ENCODE assay signal across 1 cellular context in genomic region chr17:38800237-38800760, GRCh38.
A peak's percentile ranks its signal among the peaks of the same experiment; 100 is the strongest.
TF ChIP-seq lines count a peak whose summit lies in the region.

No MANE protein-coding gene starts in this region.

TF ChIP-seq in HepG2, 621 proteins besides CTCF, POLR2A, EP300 and RAD21 (continues in another document):
- TF ChIP-seq NCOR1 (IDR thresholded peaks at IDR 0.05; ENCODE audit: borderline replicate concordance, low read length) (0 out of 2 replicates have a peak, but pooled peaks have one; percentile 62), MEF2D (CRISPR knock-in tag; IDR thresholded peaks at IDR 0.05) (0 out of 2 replicates have a peak, but pooled peaks have one; percentile 15), MAZ (IDR thresholded peaks at IDR 0.05; ENCODE audit: borderline replicate concordance, low read depth, low read length) (no peak), MAZ (CRISPR knock-in tag; IDR thresholded peaks at IDR 0.05; ENCODE audit: low read depth) (no peak), ZNF7 (CRISPR knock-in tag; IDR thresholded peaks at IDR 0.05) (0 out of 2 replicates have a peak, but pooled peaks have one; percentile 3), TEF (CRISPR knock-in tag; IDR thresholded peaks at IDR 0.05) (peak; percentile 75), TBX2 (CRISPR knock-in tag; IDR thresholded peaks at IDR 0.05; ENCODE audit: borderline replicate concordance) (peak; percentile 11; the same call in 1 of the 2 replicates), CENPT (CRISPR knock-in tag; IDR thresholded peaks at IDR 0.05; ENCODE audit: low read depth) (no peak), ZEB1 (IDR thresholded peaks at IDR 0.05; ENCODE audit: insufficient replicate concordance, low read depth) (peak; percentile 1), MAFG (CRISPR knock-in tag; IDR thresholded peaks at IDR 0.05) (no peak), BRD4 (CRISPR knock-in tag; IDR thresholded peaks at IDR 0.05) (peak; percentile 21; the same call in 1 of the 2 replicates), ZNF629 (CRISPR knock-in tag; conservative IDR thresholded peaks at IDR 0.05) (peak; percentile 46; the same call in 1 of the 2 replicates), KMT2B (CRISPR knock-in tag; IDR thresholded peaks at IDR 0.05) (no peak), FOXP1 (IDR thresholded peaks at IDR 0.05) (no peak), FOXP1 (CRISPR knock-in tag; IDR thresholded peaks at IDR 0.05) (no peak), EEA1 (CRISPR knock-in tag; IDR thresholded peaks at IDR 0.05; ENCODE audit: borderline replicate concordance) (no peak), MIXL1 (CRISPR knock-in tag; IDR thresholded peaks at IDR 0.05) (peak; percentile 25; the same call in 1 of the 2 replicates), MED8 (CRISPR knock-in tag; IDR thresholded peaks at IDR 0.05; ENCODE audit: insufficient replicate concordance) (no peak), TARDBP (CRISPR knock-in tag; IDR thresholded peaks at IDR 0.05) (0 out of 2 replicates have a peak, but pooled peaks have one; percentile 68), ZNF264 (CRISPR knock-in tag; IDR thresholded peaks at IDR 0.05) (0 out of 2 replicates have a peak, but pooled peaks have one; percentile 57), ZNF124 (CRISPR knock-in tag; IDR thresholded peaks at IDR 0.05) (0 out of 2 replicates have a peak, but pooled peaks have one; percentile 11), ZNF670 (CRISPR knock-in tag; IDR thresholded peaks at IDR 0.05; ENCODE audit: borderline replicate concordance) (peak; percentile 85), ZNF850 (CRISPR knock-in tag; conservative IDR thresholded peaks at IDR 0.05) (peak; percentile 88; the same call in 1 of the 2 replicates), HNF4A (CRISPR knock-in tag; IDR thresholded peaks at IDR 0.05) (peak; percentile 64; the same call in 1 of the 2 replicates), GATAD2A (CRISPR knock-in tag; IDR thresholded peaks at IDR 0.05) (peak; percentile 7; the same call in 1 of the 2 replicates), ARNT (IDR thresholded peaks at IDR 0.05) (no peak), ARNTL (CRISPR knock-in tag; IDR thresholded peaks at IDR 0.05) (no peak), NR2F1 (CRISPR knock-in tag; IDR thresholded peaks at IDR 0.05) (peak in 1 of 2 experiments; percentile 53; a peak in 2 of 4 replicates), GATA4 (IDR thresholded peaks at IDR 0.05; ENCODE audit: borderline replicate concordance, low read depth) (0 out of 2 replicates have a peak, but pooled peaks have one; percentile 7), CHD4 (IDR thresholded peaks at IDR 0.05; ENCODE audit: borderline replicate concordance, low read length) (0 out of 2 replicates have a peak, but pooled peaks have one; percentile 42), YEATS2 (CRISPR knock-in tag; IDR thresholded peaks at IDR 0.05; ENCODE audit: borderline replicate concordance) (no peak), ZFP82 (CRISPR knock-in tag; IDR thresholded peaks at IDR 0.05; ENCODE audit: borderline replicate concordance) (0 out of 2 replicates have a peak, but pooled peaks have one; percentile 32), LCORL (IDR thresholded peaks at IDR 0.05) (no peak), LCORL (CRISPR knock-in tag; IDR thresholded peaks at IDR 0.05) (peak; percentile 7; the same call in 1 of the 2 replicates), THAP7 (CRISPR knock-in tag; IDR thresholded peaks at IDR 0.05) (no peak; the same call in 1 of the 2 replicates), ZBTB8A (CRISPR knock-in tag; IDR thresholded peaks at IDR 0.05; ENCODE audit: borderline replicate concordance, low read depth) (no peak), ZNF44 (CRISPR knock-in tag; IDR thresholded peaks at IDR 0.05) (0 out of 2 replicates have a peak, but pooled peaks have one; percentile 12), HDAC1 (CRISPR knock-in tag; IDR thresholded peaks at IDR 0.05) (peak; percentile 24; the same call in 1 of the 2 replicates)
- TF ChIP-seq, protein P1, sequence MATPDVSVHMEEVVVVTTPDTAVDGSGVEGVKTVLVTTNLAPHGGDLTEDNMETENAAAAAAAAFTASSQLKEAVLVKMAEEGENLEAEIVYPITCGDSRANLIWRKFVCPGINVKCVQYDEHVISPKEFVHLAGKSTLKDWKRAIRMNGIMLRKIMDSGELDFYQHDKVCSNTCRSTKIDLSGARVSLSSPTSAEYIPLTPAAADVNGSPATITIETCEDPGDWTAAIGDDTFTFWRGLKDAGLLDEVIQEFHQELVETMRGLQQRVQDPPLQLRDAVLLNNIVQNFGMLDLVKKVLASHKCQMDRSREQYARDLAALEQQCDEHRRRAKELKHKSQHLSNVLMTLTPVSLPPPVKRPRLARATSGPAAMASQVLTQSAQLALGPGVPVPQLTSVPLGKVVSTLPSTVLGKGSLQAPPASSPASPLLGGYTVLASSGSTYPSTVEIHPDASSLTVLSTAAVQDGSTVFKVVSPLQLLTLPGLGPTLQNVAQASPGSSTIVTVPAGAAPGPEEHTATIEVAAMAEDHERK (CRISPR knock-in tag; IDR thresholded peaks at IDR 0.05; ENCODE audit: low read depth) = 0 out of 2 replicates have a peak, but pooled peaks have one; percentile 11
- TF ChIP-seq, protein P2, sequence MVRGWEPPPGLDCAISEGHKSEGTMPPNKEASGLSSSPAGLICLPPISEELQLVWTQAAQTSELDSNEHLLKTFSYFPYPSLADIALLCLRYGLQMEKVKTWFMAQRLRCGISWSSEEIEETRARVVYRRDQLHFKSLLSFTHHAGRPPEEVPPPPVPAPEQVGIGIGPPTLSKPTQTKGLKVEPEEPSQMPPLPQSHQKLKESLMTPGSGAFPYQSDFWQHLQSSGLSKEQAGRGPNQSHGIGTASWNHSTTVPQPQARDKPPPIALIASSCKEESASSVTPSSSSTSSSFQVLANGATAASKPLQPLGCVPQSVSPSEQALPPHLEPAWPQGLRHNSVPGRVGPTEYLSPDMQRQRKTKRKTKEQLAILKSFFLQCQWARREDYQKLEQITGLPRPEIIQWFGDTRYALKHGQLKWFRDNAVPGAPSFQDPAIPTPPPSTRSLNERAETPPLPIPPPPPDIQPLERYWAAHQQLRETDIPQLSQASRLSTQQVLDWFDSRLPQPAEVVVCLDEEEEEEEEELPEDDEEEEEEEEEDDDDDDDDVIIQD (CRISPR knock-in tag; IDR thresholded peaks at IDR 0.05; ENCODE audit: low read depth) = peak; percentile 2; the same call in 1 of the 2 replicates
- TF ChIP-seq, protein P3, sequence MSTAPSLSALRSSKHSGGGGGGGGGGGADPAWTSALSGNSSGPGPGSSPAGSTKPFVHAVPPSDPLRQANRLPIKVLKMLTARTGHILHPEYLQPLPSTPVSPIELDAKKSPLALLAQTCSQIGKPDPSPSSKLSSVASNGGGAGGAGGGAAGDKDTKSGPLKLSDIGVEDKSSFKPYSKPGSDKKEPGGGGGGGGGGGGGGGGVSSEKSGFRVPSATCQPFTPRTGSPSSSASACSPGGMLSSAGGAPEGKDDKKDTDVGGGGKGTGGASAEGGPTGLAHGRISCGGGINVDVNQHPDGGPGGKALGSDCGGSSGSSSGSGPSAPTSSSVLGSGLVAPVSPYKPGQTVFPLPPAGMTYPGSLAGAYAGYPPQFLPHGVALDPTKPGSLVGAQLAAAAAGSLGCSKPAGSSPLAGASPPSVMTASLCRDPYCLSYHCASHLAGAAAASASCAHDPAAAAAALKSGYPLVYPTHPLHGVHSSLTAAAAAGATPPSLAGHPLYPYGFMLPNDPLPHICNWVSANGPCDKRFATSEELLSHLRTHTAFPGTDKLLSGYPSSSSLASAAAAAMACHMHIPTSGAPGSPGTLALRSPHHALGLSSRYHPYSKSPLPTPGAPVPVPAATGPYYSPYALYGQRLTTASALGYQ (CRISPR knock-in tag; IDR thresholded peaks at IDR 0.05) = no peak
- TF ChIP-seq, protein P4, sequence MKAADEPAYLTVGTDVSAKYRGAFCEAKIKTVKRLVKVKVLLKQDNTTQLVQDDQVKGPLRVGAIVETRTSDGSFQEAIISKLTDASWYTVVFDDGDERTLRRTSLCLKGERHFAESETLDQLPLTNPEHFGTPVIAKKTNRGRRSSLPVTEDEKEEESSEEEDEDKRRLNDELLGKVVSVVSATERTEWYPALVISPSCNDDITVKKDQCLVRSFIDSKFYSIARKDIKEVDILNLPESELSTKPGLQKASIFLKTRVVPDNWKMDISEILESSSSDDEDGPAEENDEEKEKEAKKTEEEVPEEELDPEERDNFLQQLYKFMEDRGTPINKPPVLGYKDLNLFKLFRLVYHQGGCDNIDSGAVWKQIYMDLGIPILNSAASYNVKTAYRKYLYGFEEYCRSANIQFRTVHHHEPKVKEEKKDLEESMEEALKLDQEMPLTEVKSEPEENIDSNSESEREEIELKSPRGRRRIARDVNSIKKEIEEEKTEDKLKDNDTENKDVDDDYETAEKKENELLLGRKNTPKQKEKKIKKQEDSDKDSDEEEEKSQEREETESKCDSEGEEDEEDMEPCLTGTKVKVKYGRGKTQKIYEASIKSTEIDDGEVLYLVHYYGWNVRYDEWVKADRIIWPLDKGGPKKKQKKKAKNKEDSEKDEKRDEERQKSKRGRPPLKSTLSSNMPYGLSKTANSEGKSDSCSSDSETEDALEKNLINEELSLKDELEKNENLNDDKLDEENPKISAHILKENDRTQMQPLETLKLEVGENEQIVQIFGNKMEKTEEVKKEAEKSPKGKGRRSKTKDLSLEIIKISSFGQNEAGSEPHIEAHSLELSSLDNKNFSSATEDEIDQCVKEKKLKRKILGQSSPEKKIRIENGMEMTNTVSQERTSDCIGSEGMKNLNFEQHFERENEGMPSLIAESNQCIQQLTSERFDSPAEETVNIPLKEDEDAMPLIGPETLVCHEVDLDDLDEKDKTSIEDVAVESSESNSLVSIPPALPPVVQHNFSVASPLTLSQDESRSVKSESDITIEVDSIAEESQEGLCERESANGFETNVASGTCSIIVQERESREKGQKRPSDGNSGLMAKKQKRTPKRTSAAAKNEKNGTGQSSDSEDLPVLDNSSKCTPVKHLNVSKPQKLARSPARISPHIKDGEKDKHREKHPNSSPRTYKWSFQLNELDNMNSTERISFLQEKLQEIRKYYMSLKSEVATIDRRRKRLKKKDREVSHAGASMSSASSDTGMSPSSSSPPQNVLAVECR (CRISPR knock-in tag; IDR thresholded peaks at IDR 0.05; ENCODE audit: borderline replicate concordance) = 0 out of 2 replicates have a peak, but pooled peaks have one; percentile 21
- TF ChIP-seq, protein P5, sequence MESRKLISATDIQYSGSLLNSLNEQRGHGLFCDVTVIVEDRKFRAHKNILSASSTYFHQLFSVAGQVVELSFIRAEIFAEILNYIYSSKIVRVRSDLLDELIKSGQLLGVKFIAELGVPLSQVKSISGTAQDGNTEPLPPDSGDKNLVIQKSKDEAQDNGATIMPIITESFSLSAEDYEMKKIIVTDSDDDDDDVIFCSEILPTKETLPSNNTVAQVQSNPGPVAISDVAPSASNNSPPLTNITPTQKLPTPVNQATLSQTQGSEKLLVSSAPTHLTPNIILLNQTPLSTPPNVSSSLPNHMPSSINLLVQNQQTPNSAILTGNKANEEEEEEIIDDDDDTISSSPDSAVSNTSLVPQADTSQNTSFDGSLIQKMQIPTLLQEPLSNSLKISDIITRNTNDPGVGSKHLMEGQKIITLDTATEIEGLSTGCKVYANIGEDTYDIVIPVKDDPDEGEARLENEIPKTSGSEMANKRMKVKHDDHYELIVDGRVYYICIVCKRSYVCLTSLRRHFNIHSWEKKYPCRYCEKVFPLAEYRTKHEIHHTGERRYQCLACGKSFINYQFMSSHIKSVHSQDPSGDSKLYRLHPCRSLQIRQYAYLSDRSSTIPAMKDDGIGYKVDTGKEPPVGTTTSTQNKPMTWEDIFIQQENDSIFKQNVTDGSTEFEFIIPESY (CRISPR knock-in tag; IDR thresholded peaks at IDR 0.05) = no peak
- TF ChIP-seq, protein P6, sequence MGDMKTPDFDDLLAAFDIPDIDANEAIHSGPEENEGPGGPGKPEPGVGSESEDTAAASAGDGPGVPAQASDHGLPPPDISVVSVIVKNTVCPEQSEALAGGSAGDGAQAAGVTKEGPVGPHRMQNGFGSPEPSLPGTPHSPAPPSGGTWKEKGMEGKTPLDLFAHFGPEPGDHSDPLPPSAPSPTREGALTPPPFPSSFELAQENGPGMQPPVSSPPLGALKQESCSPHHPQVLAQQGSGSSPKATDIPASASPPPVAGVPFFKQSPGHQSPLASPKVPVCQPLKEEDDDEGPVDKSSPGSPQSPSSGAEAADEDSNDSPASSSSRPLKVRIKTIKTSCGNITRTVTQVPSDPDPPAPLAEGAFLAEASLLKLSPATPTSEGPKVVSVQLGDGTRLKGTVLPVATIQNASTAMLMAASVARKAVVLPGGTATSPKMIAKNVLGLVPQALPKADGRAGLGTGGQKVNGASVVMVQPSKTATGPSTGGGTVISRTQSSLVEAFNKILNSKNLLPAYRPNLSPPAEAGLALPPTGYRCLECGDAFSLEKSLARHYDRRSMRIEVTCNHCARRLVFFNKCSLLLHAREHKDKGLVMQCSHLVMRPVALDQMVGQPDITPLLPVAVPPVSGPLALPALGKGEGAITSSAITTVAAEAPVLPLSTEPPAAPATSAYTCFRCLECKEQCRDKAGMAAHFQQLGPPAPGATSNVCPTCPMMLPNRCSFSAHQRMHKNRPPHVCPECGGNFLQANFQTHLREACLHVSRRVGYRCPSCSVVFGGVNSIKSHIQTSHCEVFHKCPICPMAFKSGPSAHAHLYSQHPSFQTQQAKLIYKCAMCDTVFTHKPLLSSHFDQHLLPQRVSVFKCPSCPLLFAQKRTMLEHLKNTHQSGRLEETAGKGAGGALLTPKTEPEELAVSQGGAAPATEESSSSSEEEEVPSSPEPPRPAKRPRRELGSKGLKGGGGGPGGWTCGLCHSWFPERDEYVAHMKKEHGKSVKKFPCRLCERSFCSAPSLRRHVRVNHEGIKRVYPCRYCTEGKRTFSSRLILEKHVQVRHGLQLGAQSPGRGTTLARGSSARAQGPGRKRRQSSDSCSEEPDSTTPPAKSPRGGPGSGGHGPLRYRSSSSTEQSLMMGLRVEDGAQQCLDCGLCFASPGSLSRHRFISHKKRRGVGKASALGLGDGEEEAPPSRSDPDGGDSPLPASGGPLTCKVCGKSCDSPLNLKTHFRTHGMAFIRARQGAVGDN (CRISPR knock-in tag; IDR thresholded peaks at IDR 0.05) = no peak
- TF ChIP-seq, protein P7, sequence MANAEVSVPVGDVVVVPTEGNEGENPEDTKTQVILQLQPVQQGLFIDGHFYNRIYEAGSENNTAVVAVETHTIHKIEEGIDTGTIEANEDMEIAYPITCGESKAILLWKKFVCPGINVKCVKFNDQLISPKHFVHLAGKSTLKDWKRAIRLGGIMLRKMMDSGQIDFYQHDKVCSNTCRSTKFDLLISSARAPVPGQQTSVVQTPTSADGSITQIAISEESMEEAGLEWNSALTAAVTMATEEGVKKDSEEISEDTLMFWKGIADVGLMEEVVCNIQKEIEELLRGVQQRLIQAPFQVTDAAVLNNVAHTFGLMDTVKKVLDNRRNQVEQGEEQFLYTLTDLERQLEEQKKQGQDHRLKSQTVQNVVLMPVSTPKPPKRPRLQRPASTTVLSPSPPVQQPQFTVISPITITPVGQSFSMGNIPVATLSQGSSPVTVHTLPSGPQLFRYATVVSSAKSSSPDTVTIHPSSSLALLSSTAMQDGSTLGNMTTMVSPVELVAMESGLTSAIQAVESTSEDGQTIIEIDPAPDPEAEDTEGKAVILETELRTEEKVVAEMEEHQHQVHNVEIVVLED (CRISPR knock-in tag; IDR thresholded peaks at IDR 0.05; ENCODE audit: borderline replicate concordance) = peak; percentile 5; the same call in 1 of the 2 replicates
